33 cellular contexts compared by ENCODE assay signal in the genomic region with DNA sequence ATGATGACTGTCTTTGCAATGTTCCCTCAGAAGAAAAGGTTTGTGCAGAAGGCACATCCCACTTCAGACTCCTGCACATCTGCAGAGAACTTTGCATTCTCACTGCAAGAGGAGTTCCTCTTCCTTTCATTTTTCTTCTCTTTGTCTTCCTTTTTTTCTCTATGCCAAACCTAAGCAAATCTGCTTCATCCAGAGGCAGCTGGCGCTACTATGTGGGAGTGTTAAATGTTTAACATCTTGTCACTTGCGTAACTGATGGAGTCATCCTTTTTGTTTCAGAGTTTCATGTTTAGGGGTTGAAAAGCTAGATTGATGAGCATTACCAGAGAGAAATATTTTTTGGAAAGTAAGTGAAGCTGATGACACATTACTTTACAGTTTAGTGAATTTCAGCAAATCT. TPM values are rescaled to one million over a fixed set of nuclear protein-coding genes. Genes with fewer than 3 reads are reported as not detected.
A peak's percentile ranks its signal among the peaks of the same experiment; 100 is the strongest.
DNase-seq lines count a peak whose midpoint lies in the region; ATAC-seq and TF ChIP-seq lines count a peak whose summit lies in the region.
"Had no signal": no experiment of that assay in that cellular context is flagged by ENCODE, and none has a peak within 500 bp of the region (broad histone marks: within the 10 kb centered on the region; RNA-seq: fewer than 3 reads in every experiment).

No MANE protein-coding gene starts in this region.

- no peak overlapping the region for H2BK15ac ChIP-seq in neuronal stem cell (ENCODE audit: low read length)

- no peak overlapping the region for H2BK12ac ChIP-seq in neuronal stem cell (ENCODE audit: low read length)

- no peak overlapping the region for H4K8ac ChIP-seq in neuronal stem cell (ENCODE audit: low read depth, low read length)

- no peak overlapping the region for H3K27ac ChIP-seq in neuronal stem cell (replicated peaks; ENCODE audit: low read length)
- H3K27ac ChIP-seq: brain microvascular endothelial cell, C4-2B, PC-9, psoas muscle had no signal

- no peak overlapping the region for H3K4me2 ChIP-seq in neuronal stem cell (ENCODE audit: insufficient read depth, low read length, poor library complexity, severe bottlenecking)
- H3K4me2 ChIP-seq: PC-9 had no signal

- H4K91ac ChIP-seq in neuronal stem cell (ENCODE audit: low read depth, low read length, poor library complexity) = no peak overlapping the region

- no peak overlapping the region for H2BK5ac ChIP-seq in neuronal stem cell (ENCODE audit: low read length)

- no peak overlapping the region for H3K23ac ChIP-seq in neuronal stem cell (ENCODE audit: low read depth, low read length, poor library complexity)

- no peaks in the 10 kb centered on the region for H3K36me3 ChIP-seq in neuronal stem cell (replicated peaks in 1 of 2; ENCODE audit: control insufficient read depth in 2 of 2, insufficient read depth in 2 of 2, low read length in 2 of 2)
- H3K36me3 ChIP-seq: brain microvascular endothelial cell had no signal

- DNase-seq in HS-5 (ENCODE audit: low read depth) (peak; percentile 31), RPMI7951 (ENCODE audit: low read depth) (peak; percentile 22), fibroblast of mammary gland (ENCODE audit: low read depth) (peak; percentile 44), neuronal stem cell (ENCODE audit: low spot score) (no peak), ecto neural progenitor cell (ENCODE audit: low spot score) (no peak)
- no peak for DNase-seq in stimulated activated CD4-positive, alpha-beta T cell treated with anti-CD3 and anti-CD28 coated beads, Interleukin-4, amount 100 ng/mL, for 1 hour
- DNase-seq: activated CD4-positive, alpha-beta memory T cell treated with anti-CD3 and anti-CD28 coated beads, Interleukin-2, amount 10 ng/mL, durations not matched to agents 7 days and 5 days; activated CD8-positive, alpha-beta memory T cell treated with anti-CD3 and anti-CD28 coated beads, Interleukin-2, amount 50 U/mL, for 4 hours; activated naive CD4-positive, alpha-beta T cell treated with Interleukin-2 at 50 U/mL for 16 hours; brain microvascular endothelial cell; Caco-2; DMS53; islet precursor cell; left ventricle myocardium superior; naive B cell; NCI-H1417; NCI-H2029 treated with DMSO at 0.1 percent for 48 hours; NCI-H2227 treated with DMSO at 0.1 percent for 48 hours; PC-9; psoas muscle; stimulated activated naive B cell treated with anti-CD40 and anti-IgM and Interleukin-4, amounts not matched to agents 10 μg/mL and 1 μg/mL and 100 μg/mL, for 72 hours; substantia nigra had no signal

- no peak overlapping the region for H2AK5ac ChIP-seq in neuronal stem cell (ENCODE audit: low read depth, low read length)

- H3K4me3 ChIP-seq in fibroblast of mammary gland (ENCODE audit: control insufficient read depth, low read depth, low read length) = no peak overlapping the region
- no peak overlapping the region for H3K4me3 ChIP-seq in neuronal stem cell (ENCODE audit: low read length in 2 of 2)
- H3K4me3 ChIP-seq: PC-9, psoas muscle had no signal

- no peak overlapping the region for H3K18ac ChIP-seq in neuronal stem cell (ENCODE audit: low read length)

- H3K9me3 ChIP-seq in neuronal stem cell (replicated peaks in 1 of 2; ENCODE audit: control insufficient read depth in 2 of 2, insufficient read depth in 1 of 2, low read depth in 1 of 2, low read length in 2 of 2) = no peaks in the 10 kb centered on the region
- H3K9me3 ChIP-seq: Caco-2, psoas muscle had no signal

- H2BK120ac ChIP-seq in neuronal stem cell (ENCODE audit: low read depth, low read length) = no peak overlapping the region

- H2AFZ ChIP-seq in neuronal stem cell (ENCODE audit: low read length) = peak overlapping the region; percentile 11
- H2AFZ ChIP-seq: PC-9 had no signal

- H3K79me1 ChIP-seq in neuronal stem cell (ENCODE audit: low read depth, low read length) = no peaks in the 10 kb centered on the region

- H3K4me1 ChIP-seq in neuronal stem cell (ENCODE audit: control insufficient read depth in 2 of 2, insufficient read depth in 1 of 2, low read depth in 1 of 2, low read length in 2 of 2) = peaks cover 3 to 6% of the 10 kb centered on the region in 2 donors
- H3K4me1 ChIP-seq: Caco-2, psoas muscle had no signal

- ATAC-seq in HG03097 (IDR thresholded peaks at IDR 0.05; ENCODE audit: low FRiP score, unreplicated experiment) (no peak), HG03469 (IDR thresholded peaks at IDR 0.05; ENCODE audit: unreplicated experiment) (no peak)
- ATAC-seq: psoas muscle; stimulated activated naive B cell treated with anti-CD40 and anti-IgM and Interleukin-4, amounts not matched to agents 10 μg/mL and 1 μg/mL and 100 μg/mL, for 72 hours had no signal

- no peak overlapping the region for H3K4ac ChIP-seq in neuronal stem cell (ENCODE audit: low read length)

- no CpG with 5 or more reads among the region's 2 CpGs for WGBS in neuronal stem cell (ENCODE audit: extremely low coverage in 2 of 2, insufficient read length in 2 of 2, insufficient replicate concordance in 1 of 2), 2 donors

- H3K9ac ChIP-seq in neuronal stem cell (ENCODE audit: low read depth, low read length, poor library complexity) = no peak overlapping the region

- H3K27me3 ChIP-seq in neuronal stem cell (ENCODE audit: control insufficient read depth in 3 of 3, insufficient read depth in 3 of 3, low read depth in 1 of 3, low read length in 3 of 3) = no peaks in the 10 kb centered on the region
- H3K27me3 ChIP-seq: brain microvascular endothelial cell had no signal

- no peak overlapping the region for H3K14ac ChIP-seq in neuronal stem cell (ENCODE audit: low read length)

- no peak for TF ChIP-seq CTCF in fibroblast of mammary gland (conservative IDR thresholded peaks at IDR 0.05; ENCODE audit: control insufficient read depth, insufficient read depth, low read depth, low read length)

RNA-seq across cellular contexts. Expression of gene LRRC53, which starts 1.0 kb away (rescaled TPM):
- not detected in 2 replicates for total RNA-seq in RPMI7951 (2014; rRNA removed; shearing (Covaris generic))
- polyA plus RNA-seq in neuronal stem cell (2013, experiment 1 of 2) = not detected
- polyA plus RNA-seq in neuronal stem cell (2013, experiment 2 of 2) = not detected
- total RNA-seq: activated CD4-positive, alpha-beta memory T cell treated with anti-CD3 and anti-CD28 coated beads, Interleukin-2, amount 10 ng/mL, durations not matched to agents 7 days and 5 days; Caco-2; dermis microvascular lymphatic vessel endothelial cell; endothelial cell of umbilical vein; fibroblast of lung; glomerular endothelial cell; left ventricle myocardium superior; mesothelial cell of epicardium; omental fat pad; PC-9; psoas muscle; Right ventricle myocardium inferior had no signal
- polyA plus RNA-seq: endothelial cell of umbilical vein, fibroblast of lung, IgD-negative memory B cell, psoas muscle had no signal

Comparison
In these comparisons a context has a peak if more than half of its experiments do, and no peak if none do; other contexts are left out.
1. DNase-seq: peak in HS-5 (single experiment), RPMI7951 (single experiment) and fibroblast of mammary gland (single experiment); none in neuronal stem cell (single experiment), ecto neural progenitor cell (single experiment) and stimulated activated CD4-positive, alpha-beta T cell treated with anti-CD3 and anti-CD28 coated beads, Interleukin-4, amount 100 ng/mL, for 1 hour (single experiment).